24 cellular contexts compared by ENCODE assay signal in genomic region chr4:3721627-3722026, GRCh38. TPM values are rescaled to one million over a fixed set of nuclear protein-coding genes. Genes with fewer than 3 reads are reported as not detected.
"Had no signal": no experiment of that assay in that cellular context is flagged by ENCODE, and none has a peak within 500 bp of the region (broad histone marks: within the 10 kb centered on the region; RNA-seq: fewer than 3 reads in every experiment).

No MANE protein-coding gene starts in this region.

- H3K27ac ChIP-seq: esophagus muscularis mucosa, gastrocnemius medialis, heart right ventricle, left lung, neutrophil, pancreas, sigmoid colon, stomach, vagina had no signal

- H3K4me3 Mint-ChIP-seq: activated T-cell treated with anti-CD3 and anti-CD28 coated beads, Interleukin-2, amount 50 U/mL, for 24 hours; activated T-helper 17 cell treated with anti-CD3 and anti-CD28 coated beads, Interleukin-2, amount 50 U/mL, for 72 hours; mesothelial cell of epicardium; natural killer cell treated with Interleukin-12 subunit alpha and Interleukin-12 subunit beta and Interleukin-15 and Interleukin-18, amount 100 ng/mL, for 72 hours; type B pancreatic cell; WTC11 had no signal

- H3K9me3 Mint-ChIP-seq: natural killer cell treated with Interleukin-12 subunit alpha and Interleukin-12 subunit beta and Interleukin-15 and Interleukin-18, amount 100 ng/mL, for 72 hours had no signal

- H3K9me3 ChIP-seq: neutrophil, pancreas had no signal

- H3K27me3 ChIP-seq: vagina had no signal

- H3K4me1 ChIP-seq: esophagus muscularis mucosa, gastrocnemius medialis, left lung, pancreas, sigmoid colon had no signal

- H3K4me3 ChIP-seq: coronary artery, esophagus muscularis mucosa, gastrocnemius medialis, heart right ventricle, left lung, pancreas, sigmoid colon, stomach, vagina had no signal

- H3K27ac Mint-ChIP-seq: activated naive CD4-positive, alpha-beta T cell treated with anti-CD3 and anti-CD28 coated beads, Interleukin-2, amount 50 U/mL, for 72 hours; activated T-cell treated with anti-CD3 and anti-CD28 coated beads, Interleukin-2, amount 50 U/mL, for 24 hours; activated T-helper 17 cell treated with anti-CD3 and anti-CD28 coated beads, Interleukin-2, amount 50 U/mL, for 72 hours; mesothelial cell of epicardium; natural killer cell treated with Interleukin-12 subunit alpha and Interleukin-12 subunit beta and Interleukin-15 and Interleukin-18, amount 100 ng/mL, for 72 hours; type B pancreatic cell; WTC11 had no signal

- H3K36me3 ChIP-seq: esophagus muscularis mucosa, gastrocnemius medialis, heart right ventricle, left lung, neutrophil, pancreas, sigmoid colon, stomach, vagina had no signal

- ATAC-seq: activated naive CD4-positive, alpha-beta T cell treated with anti-CD3 and anti-CD28 coated beads, Interleukin-2, amount 50 U/mL, for 72 hours; activated T-helper 17 cell treated with anti-CD3 and anti-CD28 coated beads, Interleukin-2, amount 50 U/mL, for 72 hours; gastrocnemius medialis; heart right ventricle; left lung; pancreas; WTC11 had no signal

- DNase-seq: activated CD8-positive, alpha-beta memory T cell treated with anti-CD3 and anti-CD28 coated beads for 24 hours; activated CD8-positive, alpha-beta memory T cell treated with anti-CD3 and anti-CD28 coated beads, Interleukin-2, amount 50 U/mL, for 4 hours; activated T-cell treated with anti-CD3 and anti-CD28 coated beads, Interleukin-2, amount 50 U/mL, for 24 hours; cerebellar nuclear complex; gastrocnemius medialis; kidney; sigmoid colon; stimulated activated CD4-positive, alpha-beta T cell treated with anti-CD3 and anti-CD28 coated beads, Interleukin-2, amount 100 ng/mL, for 48 hours; stomach; T-helper 9 cell had no signal

RNA-seq across cellular contexts. Expression of gene ADRA2C, which starts 44.6 kb away (rescaled TPM):
- total RNA-seq: activated T-helper 17 cell treated with anti-CD3 and anti-CD28 coated beads, Interleukin-2, amount 50 U/mL, for 72 hours; natural killer cell treated with Interleukin-12 subunit alpha and Interleukin-12 subunit beta and Interleukin-15 and Interleukin-18, amount 100 ng/mL, for 72 hours; T-helper 1 cell treated with Interleukin-12 subunit alpha and Interleukin-12 subunit beta and Interleukin-4 antibody, amounts not matched to agents 30 ng/mL and 1 ng/mL, for 36 hours had no signal
